In the genomic region with DNA sequence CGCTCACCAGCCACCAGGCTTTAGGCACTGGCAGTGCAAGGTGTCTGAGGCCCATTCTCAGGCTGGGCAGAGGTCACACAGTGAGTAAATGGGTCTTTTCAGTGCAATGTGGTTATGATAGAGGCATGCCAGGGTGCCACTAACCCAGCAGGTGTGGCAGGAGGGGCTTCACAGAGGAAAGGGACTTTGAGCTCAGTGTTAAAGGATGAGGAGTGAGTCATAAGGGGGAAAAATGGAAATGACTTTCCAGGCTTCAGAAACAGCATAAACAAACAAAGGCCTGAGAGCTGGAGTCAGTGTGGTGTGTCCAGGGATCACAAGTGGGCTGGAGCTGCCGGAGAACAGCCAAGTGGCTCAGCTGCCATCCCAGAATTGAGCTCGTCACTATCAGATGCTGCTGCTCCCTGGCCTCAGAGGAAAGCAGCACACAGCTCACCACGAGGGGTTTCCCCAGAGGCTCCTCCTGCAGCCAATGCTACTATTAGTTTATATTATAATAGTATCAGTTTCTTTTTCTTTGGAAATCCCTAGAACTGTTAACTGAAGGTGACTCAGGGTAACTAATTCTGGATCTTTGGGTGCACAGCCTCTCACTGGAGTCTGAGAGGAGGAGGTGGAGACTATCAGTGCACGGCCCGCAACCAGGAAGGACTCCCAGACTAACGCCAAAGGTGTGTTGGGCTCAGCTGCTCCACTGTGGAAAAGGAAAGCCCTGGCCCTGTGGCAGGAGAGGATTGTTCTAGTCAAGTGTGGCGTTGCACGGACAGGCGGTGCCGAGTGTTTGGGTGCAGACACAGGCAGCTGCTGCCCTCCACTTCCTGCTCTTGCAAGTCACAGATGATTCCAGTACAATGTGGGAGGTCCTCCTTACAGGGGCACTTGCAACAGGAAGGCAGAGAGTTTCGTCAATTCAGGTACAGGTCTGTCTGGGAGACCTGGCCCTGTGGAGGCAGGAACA, we compare ENCODE assay signal across 1 cellular context.
TF ChIP-seq lines count a peak whose summit lies in the region.

No MANE protein-coding gene starts in this region.

TF ChIP-seq in HepG2, 621 proteins besides CTCF, POLR2A, EP300 and RAD21 (continued from another document and continues in another):
- TF ChIP-seq, protein P1, sequence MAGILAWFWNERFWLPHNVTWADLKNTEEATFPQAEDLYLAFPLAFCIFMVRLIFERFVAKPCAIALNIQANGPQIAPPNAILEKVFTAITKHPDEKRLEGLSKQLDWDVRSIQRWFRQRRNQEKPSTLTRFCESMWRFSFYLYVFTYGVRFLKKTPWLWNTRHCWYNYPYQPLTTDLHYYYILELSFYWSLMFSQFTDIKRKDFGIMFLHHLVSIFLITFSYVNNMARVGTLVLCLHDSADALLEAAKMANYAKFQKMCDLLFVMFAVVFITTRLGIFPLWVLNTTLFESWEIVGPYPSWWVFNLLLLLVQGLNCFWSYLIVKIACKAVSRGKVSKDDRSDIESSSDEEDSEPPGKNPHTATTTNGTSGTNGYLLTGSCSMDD (CRISPR knock-in tag; IDR thresholded peaks at IDR 0.05) = no peak
- TF ChIP-seq, protein P2, sequence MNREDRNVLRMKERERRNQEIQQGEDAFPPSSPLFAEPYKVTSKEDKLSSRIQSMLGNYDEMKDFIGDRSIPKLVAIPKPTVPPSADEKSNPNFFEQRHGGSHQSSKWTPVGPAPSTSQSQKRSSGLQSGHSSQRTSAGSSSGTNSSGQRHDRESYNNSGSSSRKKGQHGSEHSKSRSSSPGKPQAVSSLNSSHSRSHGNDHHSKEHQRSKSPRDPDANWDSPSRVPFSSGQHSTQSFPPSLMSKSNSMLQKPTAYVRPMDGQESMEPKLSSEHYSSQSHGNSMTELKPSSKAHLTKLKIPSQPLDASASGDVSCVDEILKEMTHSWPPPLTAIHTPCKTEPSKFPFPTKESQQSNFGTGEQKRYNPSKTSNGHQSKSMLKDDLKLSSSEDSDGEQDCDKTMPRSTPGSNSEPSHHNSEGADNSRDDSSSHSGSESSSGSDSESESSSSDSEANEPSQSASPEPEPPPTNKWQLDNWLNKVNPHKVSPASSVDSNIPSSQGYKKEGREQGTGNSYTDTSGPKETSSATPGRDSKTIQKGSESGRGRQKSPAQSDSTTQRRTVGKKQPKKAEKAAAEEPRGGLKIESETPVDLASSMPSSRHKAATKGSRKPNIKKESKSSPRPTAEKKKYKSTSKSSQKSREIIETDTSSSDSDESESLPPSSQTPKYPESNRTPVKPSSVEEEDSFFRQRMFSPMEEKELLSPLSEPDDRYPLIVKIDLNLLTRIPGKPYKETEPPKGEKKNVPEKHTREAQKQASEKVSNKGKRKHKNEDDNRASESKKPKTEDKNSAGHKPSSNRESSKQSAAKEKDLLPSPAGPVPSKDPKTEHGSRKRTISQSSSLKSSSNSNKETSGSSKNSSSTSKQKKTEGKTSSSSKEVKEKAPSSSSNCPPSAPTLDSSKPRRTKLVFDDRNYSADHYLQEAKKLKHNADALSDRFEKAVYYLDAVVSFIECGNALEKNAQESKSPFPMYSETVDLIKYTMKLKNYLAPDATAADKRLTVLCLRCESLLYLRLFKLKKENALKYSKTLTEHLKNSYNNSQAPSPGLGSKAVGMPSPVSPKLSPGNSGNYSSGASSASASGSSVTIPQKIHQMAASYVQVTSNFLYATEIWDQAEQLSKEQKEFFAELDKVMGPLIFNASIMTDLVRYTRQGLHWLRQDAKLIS (CRISPR knock-in tag; IDR thresholded peaks at IDR 0.05) = no peak
- TF ChIP-seq, protein P3, sequence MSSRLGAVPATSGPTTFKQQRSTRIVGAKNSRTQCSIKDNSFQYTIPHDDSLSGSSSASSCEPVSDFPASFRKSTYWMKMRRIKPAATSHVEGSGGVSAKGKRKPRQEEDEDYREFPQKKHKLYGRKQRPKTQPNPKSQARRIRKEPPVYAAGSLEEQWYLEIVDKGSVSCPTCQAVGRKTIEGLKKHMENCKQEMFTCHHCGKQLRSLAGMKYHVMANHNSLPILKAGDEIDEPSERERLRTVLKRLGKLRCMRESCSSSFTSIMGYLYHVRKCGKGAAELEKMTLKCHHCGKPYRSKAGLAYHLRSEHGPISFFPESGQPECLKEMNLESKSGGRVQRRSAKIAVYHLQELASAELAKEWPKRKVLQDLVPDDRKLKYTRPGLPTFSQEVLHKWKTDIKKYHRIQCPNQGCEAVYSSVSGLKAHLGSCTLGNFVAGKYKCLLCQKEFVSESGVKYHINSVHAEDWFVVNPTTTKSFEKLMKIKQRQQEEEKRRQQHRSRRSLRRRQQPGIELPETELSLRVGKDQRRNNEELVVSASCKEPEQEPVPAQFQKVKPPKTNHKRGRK (CRISPR knock-in tag; IDR thresholded peaks at IDR 0.05) = no peak
- TF ChIP-seq, protein P4, sequence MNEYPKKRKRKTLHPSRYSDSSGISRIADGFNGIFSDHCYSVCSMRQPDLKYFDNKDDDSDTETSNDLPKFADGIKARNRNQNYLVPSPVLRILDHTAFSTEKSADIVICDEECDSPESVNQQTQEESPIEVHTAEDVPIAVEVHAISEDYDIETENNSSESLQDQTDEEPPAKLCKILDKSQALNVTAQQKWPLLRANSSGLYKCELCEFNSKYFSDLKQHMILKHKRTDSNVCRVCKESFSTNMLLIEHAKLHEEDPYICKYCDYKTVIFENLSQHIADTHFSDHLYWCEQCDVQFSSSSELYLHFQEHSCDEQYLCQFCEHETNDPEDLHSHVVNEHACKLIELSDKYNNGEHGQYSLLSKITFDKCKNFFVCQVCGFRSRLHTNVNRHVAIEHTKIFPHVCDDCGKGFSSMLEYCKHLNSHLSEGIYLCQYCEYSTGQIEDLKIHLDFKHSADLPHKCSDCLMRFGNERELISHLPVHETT (CRISPR knock-in tag; conservative IDR thresholded peaks at IDR 0.05) = no peak
- TF ChIP-seq, protein P5, sequence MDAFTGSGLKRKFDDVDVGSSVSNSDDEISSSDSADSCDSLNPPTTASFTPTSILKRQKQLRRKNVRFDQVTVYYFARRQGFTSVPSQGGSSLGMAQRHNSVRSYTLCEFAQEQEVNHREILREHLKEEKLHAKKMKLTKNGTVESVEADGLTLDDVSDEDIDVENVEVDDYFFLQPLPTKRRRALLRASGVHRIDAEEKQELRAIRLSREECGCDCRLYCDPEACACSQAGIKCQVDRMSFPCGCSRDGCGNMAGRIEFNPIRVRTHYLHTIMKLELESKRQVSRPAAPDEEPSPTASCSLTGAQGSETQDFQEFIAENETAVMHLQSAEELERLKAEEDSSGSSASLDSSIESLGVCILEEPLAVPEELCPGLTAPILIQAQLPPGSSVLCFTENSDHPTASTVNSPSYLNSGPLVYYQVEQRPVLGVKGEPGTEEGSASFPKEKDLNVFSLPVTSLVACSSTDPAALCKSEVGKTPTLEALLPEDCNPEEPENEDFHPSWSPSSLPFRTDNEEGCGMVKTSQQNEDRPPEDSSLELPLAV (CRISPR knock-in tag; conservative IDR thresholded peaks at IDR 0.05; ENCODE audit: low read depth) = no peak
- TF ChIP-seq, protein P6, sequence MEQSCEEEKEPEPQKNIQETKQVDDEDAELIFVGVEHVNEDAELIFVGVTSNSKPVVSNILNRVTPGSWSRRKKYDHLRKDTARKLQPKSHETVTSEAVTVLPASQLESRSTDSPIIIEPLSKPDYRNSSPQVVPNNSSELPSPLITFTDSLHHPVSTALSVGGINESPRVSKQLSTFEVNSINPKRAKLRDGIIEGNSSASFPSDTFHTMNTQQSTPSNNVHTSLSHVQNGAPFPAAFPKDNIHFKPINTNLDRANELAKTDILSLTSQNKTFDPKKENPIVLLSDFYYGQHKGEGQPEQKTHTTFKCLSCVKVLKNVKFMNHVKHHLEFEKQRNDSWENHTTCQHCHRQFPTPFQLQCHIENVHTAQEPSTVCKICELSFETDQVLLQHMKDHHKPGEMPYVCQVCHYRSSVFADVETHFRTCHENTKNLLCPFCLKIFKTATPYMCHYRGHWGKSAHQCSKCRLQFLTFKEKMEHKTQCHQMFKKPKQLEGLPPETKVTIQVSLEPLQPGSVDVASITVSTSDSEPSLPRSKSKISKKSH (CRISPR knock-in tag; IDR thresholded peaks at IDR 0.05; ENCODE audit: borderline replicate concordance) = no peak
- TF ChIP-seq ZNF124 (CRISPR knock-in tag; IDR thresholded peaks at IDR 0.05) (no peak), AGO2 (optimal IDR thresholded peaks at IDR 0.05; ENCODE audit: low read depth, low read length) (no peak), TBX3 (IDR thresholded peaks at IDR 0.05; ENCODE audit: borderline replicate concordance) (peak; percentile 21; the same call in 1 of the 2 replicates), NFE2 (CRISPR knock-in tag; IDR thresholded peaks at IDR 0.05) (no peak), FIP1L1 (IDR thresholded peaks at IDR 0.05; ENCODE audit: borderline replicate concordance, insufficient read depth, low read depth, low read length) (no peak), ZNF670 (CRISPR knock-in tag; IDR thresholded peaks at IDR 0.05; ENCODE audit: borderline replicate concordance) (no peak), ZNF354B (CRISPR knock-in tag; IDR thresholded peaks at IDR 0.05) (no peak), ZKSCAN1 (IDR thresholded peaks at IDR 0.05; ENCODE audit: low read length) (no peak), HIVEP1 (CRISPR knock-in tag; IDR thresholded peaks at IDR 0.05) (no peak), SRSF1 (optimal IDR thresholded peaks at IDR 0.05; ENCODE audit: low read depth, low read length) (no peak), KLF15 (CRISPR knock-in tag; IDR thresholded peaks at IDR 0.05; ENCODE audit: borderline replicate concordance) (no peak), ZBTB1 (CRISPR knock-in tag; IDR thresholded peaks at IDR 0.05; ENCODE audit: borderline replicate concordance) (no peak), ZNF780A (CRISPR knock-in tag; IDR thresholded peaks at IDR 0.05) (no peak), ZNF879 (CRISPR knock-in tag; IDR thresholded peaks at IDR 0.05) (no peak), POLR2AphosphoS5 (IDR thresholded peaks at IDR 0.05; ENCODE audit: low read depth, low read length) (no peak), BHLHE40 (IDR thresholded peaks at IDR 0.05; ENCODE audit: low read length) (no peak), ZFP62 (CRISPR knock-in tag; IDR thresholded peaks at IDR 0.05) (no peak), TMF1 (CRISPR knock-in tag; IDR thresholded peaks at IDR 0.05; ENCODE audit: low read depth) (no peak), SRSF9 (IDR thresholded peaks at IDR 0.05; ENCODE audit: borderline replicate concordance, insufficient read depth, low read depth, low read length, poor library complexity, severe bottlenecking) (no peak), ZNF557 (CRISPR knock-in tag; IDR thresholded peaks at IDR 0.05) (no peak), ZBTB7A (CRISPR knock-in tag; IDR thresholded peaks at IDR 0.05) (no peak), MAZ (IDR thresholded peaks at IDR 0.05; ENCODE audit: borderline replicate concordance, low read depth, low read length) (no peak), MAZ (CRISPR knock-in tag; IDR thresholded peaks at IDR 0.05; ENCODE audit: low read depth) (no peak), DNMT3B (CRISPR knock-in tag; conservative IDR thresholded peaks at IDR 0.05) (0 out of 2 replicates have a peak, but pooled peaks have one; percentile 35), ZNF766 (CRISPR knock-in tag; IDR thresholded peaks at IDR 0.05; ENCODE audit: borderline replicate concordance) (no peak), HDAC1 (CRISPR knock-in tag; IDR thresholded peaks at IDR 0.05) (peak; percentile 70), ZIK1 (CRISPR knock-in tag; IDR thresholded peaks at IDR 0.05; ENCODE audit: borderline replicate concordance, low read depth) (no peak), ZNF326 (CRISPR knock-in tag; IDR thresholded peaks at IDR 0.05; ENCODE audit: borderline replicate concordance) (no peak), ERF (CRISPR knock-in tag; IDR thresholded peaks at IDR 0.05) (peak; percentile 68; the same call in 1 of the 2 replicates), NFE2L1 (CRISPR knock-in tag; IDR thresholded peaks at IDR 0.05; ENCODE audit: borderline replicate concordance) (no peak), XRCC5 (optimal IDR thresholded peaks at IDR 0.05; ENCODE audit: low read length) (peak; percentile 83), SP4 (CRISPR knock-in tag; IDR thresholded peaks at IDR 0.05) (no peak), CCAR2 (optimal IDR thresholded peaks at IDR 0.05; ENCODE audit: low read depth, low read length) (no peak), ZNF335 (CRISPR knock-in tag; IDR thresholded peaks at IDR 0.05) (no peak)
- TF ChIP-seq, protein P7, sequence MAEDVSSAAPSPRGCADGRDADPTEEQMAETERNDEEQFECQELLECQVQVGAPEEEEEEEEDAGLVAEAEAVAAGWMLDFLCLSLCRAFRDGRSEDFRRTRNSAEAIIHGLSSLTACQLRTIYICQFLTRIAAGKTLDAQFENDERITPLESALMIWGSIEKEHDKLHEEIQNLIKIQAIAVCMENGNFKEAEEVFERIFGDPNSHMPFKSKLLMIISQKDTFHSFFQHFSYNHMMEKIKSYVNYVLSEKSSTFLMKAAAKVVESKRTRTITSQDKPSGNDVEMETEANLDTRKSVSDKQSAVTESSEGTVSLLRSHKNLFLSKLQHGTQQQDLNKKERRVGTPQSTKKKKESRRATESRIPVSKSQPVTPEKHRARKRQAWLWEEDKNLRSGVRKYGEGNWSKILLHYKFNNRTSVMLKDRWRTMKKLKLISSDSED (CRISPR knock-in tag; IDR thresholded peaks at IDR 0.05) = no peak
- TF ChIP-seq, protein P8, sequence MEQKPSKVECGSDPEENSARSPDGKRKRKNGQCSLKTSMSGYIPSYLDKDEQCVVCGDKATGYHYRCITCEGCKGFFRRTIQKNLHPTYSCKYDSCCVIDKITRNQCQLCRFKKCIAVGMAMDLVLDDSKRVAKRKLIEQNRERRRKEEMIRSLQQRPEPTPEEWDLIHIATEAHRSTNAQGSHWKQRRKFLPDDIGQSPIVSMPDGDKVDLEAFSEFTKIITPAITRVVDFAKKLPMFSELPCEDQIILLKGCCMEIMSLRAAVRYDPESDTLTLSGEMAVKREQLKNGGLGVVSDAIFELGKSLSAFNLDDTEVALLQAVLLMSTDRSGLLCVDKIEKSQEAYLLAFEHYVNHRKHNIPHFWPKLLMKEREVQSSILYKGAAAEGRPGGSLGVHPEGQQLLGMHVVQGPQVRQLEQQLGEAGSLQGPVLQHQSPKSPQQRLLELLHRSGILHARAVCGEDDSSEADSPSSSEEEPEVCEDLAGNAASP (CRISPR knock-in tag; IDR thresholded peaks at IDR 0.05; ENCODE audit: borderline replicate concordance) = no peak
- TF ChIP-seq, protein P9, sequence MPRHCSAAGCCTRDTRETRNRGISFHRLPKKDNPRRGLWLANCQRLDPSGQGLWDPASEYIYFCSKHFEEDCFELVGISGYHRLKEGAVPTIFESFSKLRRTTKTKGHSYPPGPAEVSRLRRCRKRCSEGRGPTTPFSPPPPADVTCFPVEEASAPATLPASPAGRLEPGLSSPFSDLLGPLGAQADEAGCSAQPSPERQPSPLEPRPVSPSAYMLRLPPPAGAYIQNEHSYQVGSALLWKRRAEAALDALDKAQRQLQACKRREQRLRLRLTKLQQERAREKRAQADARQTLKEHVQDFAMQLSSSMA (CRISPR knock-in tag; IDR thresholded peaks at IDR 0.05) = no peak
- TF ChIP-seq, protein P10, sequence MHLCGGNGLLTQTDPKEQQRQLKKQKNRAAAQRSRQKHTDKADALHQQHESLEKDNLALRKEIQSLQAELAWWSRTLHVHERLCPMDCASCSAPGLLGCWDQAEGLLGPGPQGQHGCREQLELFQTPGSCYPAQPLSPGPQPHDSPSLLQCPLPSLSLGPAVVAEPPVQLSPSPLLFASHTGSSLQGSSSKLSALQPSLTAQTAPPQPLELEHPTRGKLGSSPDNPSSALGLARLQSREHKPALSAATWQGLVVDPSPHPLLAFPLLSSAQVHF (CRISPR knock-in tag; IDR thresholded peaks at IDR 0.05) = no peak
- TF ChIP-seq, protein P11, sequence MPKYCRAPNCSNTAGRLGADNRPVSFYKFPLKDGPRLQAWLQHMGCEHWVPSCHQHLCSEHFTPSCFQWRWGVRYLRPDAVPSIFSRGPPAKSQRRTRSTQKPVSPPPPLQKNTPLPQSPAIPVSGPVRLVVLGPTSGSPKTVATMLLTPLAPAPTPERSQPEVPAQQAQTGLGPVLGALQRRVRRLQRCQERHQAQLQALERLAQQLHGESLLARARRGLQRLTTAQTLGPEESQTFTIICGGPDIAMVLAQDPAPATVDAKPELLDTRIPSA (CRISPR knock-in tag; IDR thresholded peaks at IDR 0.05; ENCODE audit: borderline replicate concordance) = no peak
